22 cellular contexts compared by ENCODE assay signal in the genomic region with DNA sequence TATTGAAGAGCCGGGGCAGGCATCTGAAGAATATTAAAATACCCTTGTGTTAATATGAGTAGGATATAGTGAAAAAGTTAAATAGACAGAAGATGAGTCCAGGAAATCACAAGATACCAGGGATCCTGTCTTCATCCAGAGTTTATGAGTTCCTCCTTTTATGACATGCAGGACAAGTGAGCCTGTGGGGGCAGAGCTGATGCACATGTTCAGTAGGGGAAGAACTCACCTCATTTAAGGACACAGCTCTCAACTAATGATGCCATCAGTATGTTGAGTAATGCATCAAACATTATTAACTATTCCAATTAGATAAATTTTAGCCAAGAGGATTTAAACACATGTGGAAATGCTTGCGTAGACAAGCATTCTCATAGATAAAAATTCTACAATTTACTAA.
"Had no signal": no experiment of that assay in that cellular context is flagged by ENCODE, and none has a peak within 500 bp of the region (broad histone marks: within the 10 kb centered on the region; RNA-seq: fewer than 3 reads in every experiment).

No MANE protein-coding gene starts in this region.

- H3K36me3 Mint-ChIP-seq: T-cell had no signal

- ATAC-seq: PC-3, T-cell had no signal

- H3K36me3 ChIP-seq: MG63, Peyer's patch had no signal

- H3K27ac ChIP-seq: Peyer's patch had no signal

- DNase-seq: IMR-90, Karpas-422, KG1, MG63, NCI-H1092 treated with DMSO at 0.1 percent for 48 hours, NCI-H1436, NCI-H187, NCI-H2029, NCI-H2081 treated with DMSO at 0.1 percent for 48 hours, NCI-H2171, NCI-H226, NCI-H446, NCI-H510A, NCI-H524 treated with DMSO at 0.1 percent for 48 hours, NCI-H69, NCI-H774, PC-3, Peyer's patch, SHP77, SK-N-SH, SW 1271, T-cell had no signal

- H3K4me1 ChIP-seq: Peyer's patch had no signal

- H3K27me3 ChIP-seq: MG63, Peyer's patch had no signal

- H3K9me3 ChIP-seq: MG63, Peyer's patch, SK-N-SH had no signal

- H3K4me3 ChIP-seq: MG63, Peyer's patch had no signal

- H3K4me3 Mint-ChIP-seq: T-cell had no signal

- H3K27ac Mint-ChIP-seq: T-cell had no signal

- H3K4me2 ChIP-seq: SK-N-SH had no signal

- H3K9me3 Mint-ChIP-seq: T-cell had no signal

- H3K9ac ChIP-seq: SK-N-SH had no signal

- H3K4me1 Mint-ChIP-seq: T-cell had no signal
